ENCODE assay signal across 12 cellular contexts in the genomic region with DNA sequence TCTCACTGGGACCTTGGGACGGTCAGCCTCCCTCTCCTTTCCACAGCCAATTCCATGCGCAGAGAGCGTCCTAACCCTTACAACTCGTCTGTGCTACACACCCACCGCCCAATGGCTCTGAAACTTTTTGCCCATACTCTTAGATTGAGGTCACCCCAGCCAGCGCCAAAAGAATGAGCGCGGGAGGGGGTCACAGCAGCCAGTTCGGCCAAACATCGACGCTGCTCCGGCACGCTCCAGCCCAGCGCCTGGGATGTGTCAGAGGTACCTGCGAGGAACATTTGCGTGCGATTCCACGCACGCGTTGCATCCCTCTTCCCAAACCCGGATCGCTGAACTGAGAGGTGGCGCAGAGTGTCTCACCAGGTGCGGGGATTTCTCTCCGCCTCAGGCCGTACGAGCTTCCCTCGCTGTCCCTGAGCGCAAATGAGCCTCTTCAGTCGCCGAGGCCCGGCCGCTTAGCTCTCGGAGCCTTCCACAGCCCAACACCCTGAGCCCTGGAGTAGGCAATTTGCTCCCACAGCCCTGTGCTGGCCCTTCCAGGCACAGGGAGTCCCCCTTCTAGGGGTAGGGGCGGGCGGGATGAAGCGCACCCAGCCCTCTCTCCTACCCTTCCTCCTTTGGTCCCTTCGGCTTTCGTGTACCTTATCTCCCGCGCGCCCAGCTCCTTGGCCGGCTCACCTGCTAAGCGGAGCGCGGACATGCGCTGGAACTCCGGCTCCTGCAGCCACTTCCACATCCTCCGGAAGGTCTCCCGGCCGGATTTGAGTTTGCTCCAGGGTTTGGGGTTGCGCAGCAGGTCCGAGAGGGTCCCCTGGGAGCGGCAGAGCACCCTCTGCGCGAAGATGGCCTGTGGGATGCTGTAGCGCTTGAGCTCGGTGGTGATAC. TPM values are rescaled to one million over a fixed set of nuclear protein-coding genes. Genes with fewer than 3 reads are reported as not detected.
DNase-seq lines count a peak whose midpoint lies in the region; ATAC-seq and TF ChIP-seq lines count a peak whose summit lies in the region.
"Had no signal": no experiment of that assay in that cellular context is flagged by ENCODE, and none has a peak within 500 bp of the region (broad histone marks: within the 10 kb centered on the region; RNA-seq: fewer than 3 reads in every experiment).

No MANE protein-coding gene starts in this region.

- H3K27me3 Mint-ChIP-seq in CD8-positive, alpha-beta T cell (ENCODE audit: low read depth), result peaks cover 67% of the 10 kb centered on the region
- H3K27me3 Mint-ChIP-seq in activated T-helper 2 cell treated with anti-CD3 and anti-CD28 coated beads, Interferon-gamma antibody, Interleukin-2, Interleukin-4, amounts not matched to agents 10 μg/mL and 5 μg/mL and 100 μg/mL, durations not matched to agents 14 hours and 24 hours and 36 hours (ENCODE audit: low read depth), result peaks cover 84% of the 10 kb centered on the region
- H3K27me3 Mint-ChIP-seq in mesothelial cell of epicardium (ENCODE audit: low read depth), result peaks cover 97% of the 10 kb centered on the region

- H3K27ac ChIP-seq in CD8-positive, alpha-beta T cell (ENCODE audit: low read depth, low read length), result no peak overlapping the region
- H3K27ac ChIP-seq: Peyer's patch had no signal

- POLR2A ChIA-PET in CD8-positive, alpha-beta T cell (lab: Charles Lee), result no interaction called here

- ATAC-seq in CD8-positive, alpha-beta T cell, result no peak
- no peak for ATAC-seq in GM21381 (IDR thresholded peaks at IDR 0.05; ENCODE audit: unreplicated experiment)

- H3K4me3 ChIP-seq in CD8-positive, alpha-beta T cell (ENCODE audit: low read depth, low read length), result no peak overlapping the region

- no peaks in the 10 kb centered on the region for H3K36me3 Mint-ChIP-seq in CD8-positive, alpha-beta T cell
- H3K36me3 Mint-ChIP-seq in activated T-helper 2 cell treated with anti-CD3 and anti-CD28 coated beads, Interferon-gamma antibody, Interleukin-2, Interleukin-4, amounts not matched to agents 10 μg/mL and 5 μg/mL and 100 μg/mL, durations not matched to agents 14 hours and 24 hours and 36 hours (ENCODE audit: low read depth), result no peaks in the 10 kb centered on the region
- no peaks in the 10 kb centered on the region for H3K36me3 Mint-ChIP-seq in mesothelial cell of epicardium

- peaks cover 24% of the 10 kb centered on the region for H3K4me1 ChIP-seq in CD8-positive, alpha-beta T cell (ENCODE audit: insufficient read depth, low read length)
- H3K4me1 ChIP-seq in ES-I3 (ENCODE audit: insufficient read depth, low read length), result peaks cover 14% of the 10 kb centered on the region

- no peak overlapping the region for H3K27ac Mint-ChIP-seq in CD8-positive, alpha-beta T cell
- peak overlapping the region; percentile 2 for H3K27ac Mint-ChIP-seq in activated T-helper 2 cell treated with anti-CD3 and anti-CD28 coated beads, Interferon-gamma antibody, Interleukin-2, Interleukin-4, amounts not matched to agents 10 μg/mL and 5 μg/mL and 100 μg/mL, durations not matched to agents 14 hours and 24 hours and 36 hours
- H3K27ac Mint-ChIP-seq in mesothelial cell of epicardium, result no peak overlapping the region

- no peaks in the 10 kb centered on the region for H3K36me3 ChIP-seq in CD8-positive, alpha-beta T cell (ENCODE audit: insufficient read depth, low read length)
- no peaks in the 10 kb centered on the region for H3K36me3 ChIP-seq in ES-I3 (ENCODE audit: insufficient read depth, low read length)
- H3K36me3 ChIP-seq: Peyer's patch had no signal

- intact Hi-C loops in CD8-positive, alpha-beta T cell (cut with DNase I, micrococcal nuclease), result no loop called here
- intact Hi-C loops in activated T-helper 2 cell treated with anti-CD3 and anti-CD28 coated beads, Interferon-gamma antibody, Interleukin-2, Interleukin-4, amounts not matched to agents 10 μg/mL and 5 μg/mL and 100 μg/mL, durations not matched to agents 14 hours and 24 hours and 36 hours (cut with micrococcal nuclease), result no loop called here

- H3K9me3 Mint-ChIP-seq in CD8-positive, alpha-beta T cell, result no peaks in the 10 kb centered on the region
- no peaks in the 10 kb centered on the region for H3K9me3 Mint-ChIP-seq in activated T-helper 2 cell treated with anti-CD3 and anti-CD28 coated beads, Interferon-gamma antibody, Interleukin-2, Interleukin-4, amounts not matched to agents 10 μg/mL and 5 μg/mL and 100 μg/mL, durations not matched to agents 14 hours and 24 hours and 36 hours
- no peaks in the 10 kb centered on the region for H3K9me3 Mint-ChIP-seq in mesothelial cell of epicardium

- peak overlapping the region; percentile 20 for H3K9ac ChIP-seq in ES-I3 (ENCODE audit: low read depth, low read length)

- CTCF ChIA-PET in CD8-positive, alpha-beta T cell (lab: Charles Lee), result interaction anchor here (1.0 to 1.1 kb wide), 2 partner anchors 8 to 12 kb away, joined by 3 read pairs; no protein-coding TSS in a partner anchor

- TF ChIP-seq CTCF in CD8-positive, alpha-beta T cell (IDR thresholded peaks at IDR 0.05), result no peak
- no peak for TF ChIP-seq CTCF in mesothelial cell of epicardium (IDR thresholded peaks at IDR 0.05; ENCODE audit: unreplicated experiment)

- no peak for DNase-seq in CD8-positive, alpha-beta T cell
- no peak for DNase-seq in activated T-helper 2 cell treated with anti-CD3 and anti-CD28 coated beads, Interferon-gamma antibody, Interleukin-2, Interleukin-4, amounts not matched to agents 10 μg/mL and 5 μg/mL and 100 μg/mL, durations not matched to agents 14 hours and 24 hours and 36 hours (ENCODE audit: low spot score)
- DNase-seq in mesothelial cell of epicardium (ENCODE audit: low spot score in 2 of 2, unreplicated experiment in 2 of 2) (no peak), AG08396 (ENCODE audit: low spot score) (no peak), glomerular visceral epithelial cell (ENCODE audit: extremely low spot score) (no peak)
- DNase-seq: NCI-H2029, Peyer's patch, small intestine had no signal

- peak overlapping the region; percentile 71 for H3K4me3 Mint-ChIP-seq in CD8-positive, alpha-beta T cell
- no peak overlapping the region for H3K4me3 Mint-ChIP-seq in activated T-helper 2 cell treated with anti-CD3 and anti-CD28 coated beads, Interferon-gamma antibody, Interleukin-2, Interleukin-4, amounts not matched to agents 10 μg/mL and 5 μg/mL and 100 μg/mL, durations not matched to agents 14 hours and 24 hours and 36 hours (ENCODE audit: low read depth)
- H3K4me3 Mint-ChIP-seq in mesothelial cell of epicardium, result peak overlapping the region; percentile 30

- H3K27me3 ChIP-seq in CD8-positive, alpha-beta T cell (ENCODE audit: insufficient read depth, low read length), result peaks cover 34% of the 10 kb centered on the region

- no peaks in the 10 kb centered on the region for H3K9me3 ChIP-seq in CD8-positive, alpha-beta T cell (ENCODE audit: low read length)
- no peaks in the 10 kb centered on the region for H3K9me3 ChIP-seq in ES-I3 (ENCODE audit: control insufficient read depth, insufficient read depth, low read length)
- H3K9me3 ChIP-seq: Peyer's patch had no signal

- H3K4me1 Mint-ChIP-seq in CD8-positive, alpha-beta T cell (ENCODE audit: low read depth), result peaks cover 29% of the 10 kb centered on the region
- no peaks in the 10 kb centered on the region for H3K4me1 Mint-ChIP-seq in activated T-helper 2 cell treated with anti-CD3 and anti-CD28 coated beads, Interferon-gamma antibody, Interleukin-2, Interleukin-4, amounts not matched to agents 10 μg/mL and 5 μg/mL and 100 μg/mL, durations not matched to agents 14 hours and 24 hours and 36 hours (ENCODE audit: low read depth)
- H3K4me1 Mint-ChIP-seq in mesothelial cell of epicardium, result peaks cover 6% of the 10 kb centered on the region

RNA-seq across cellular contexts. Expression of gene ONECUT1, which starts 1.8 kb away (rescaled TPM):
- total RNA-seq in CD8-positive, alpha-beta T cell, result not detected
- not detected in 2 replicates for total RNA-seq in activated T-helper 2 cell treated with anti-CD3 and anti-CD28 coated beads, Interferon-gamma antibody, Interleukin-2, Interleukin-4, amounts not matched to agents 10 μg/mL and 5 μg/mL and 100 μg/mL, durations not matched to agents 14 hours and 24 hours and 36 hours
- total RNA-seq in mesothelial cell of epicardium, result 0.18 TPM in 1 of 3 replicates, not detected in the others
- total RNA-seq: glomerular endothelial cell, HT1080, Peyer's patch had no signal
